9 cellular contexts compared by ENCODE assay signal in genomic region chr15:100601628-100602063, GRCh38. TPM values are rescaled to one million over a fixed set of nuclear protein-coding genes. Genes with fewer than 3 reads are reported as not detected.
A peak's percentile ranks its signal among the peaks of the same experiment; 100 is the strongest.
DNase-seq lines count a peak whose midpoint lies in the region; ATAC-seq and TF ChIP-seq lines count a peak whose summit lies in the region.
"Had no signal": no experiment of that assay in that cellular context is flagged by ENCODE, and none has a peak within 500 bp of the region (broad histone marks: within the 10 kb centered on the region; RNA-seq: fewer than 3 reads in every experiment).

No MANE protein-coding gene starts in this region.

- peak; percentile 18 for ATAC-seq in GM18505 (IDR thresholded peaks at IDR 0.05; ENCODE audit: unreplicated experiment)
- ATAC-seq in HG02884 (IDR thresholded peaks at IDR 0.05; ENCODE audit: unreplicated experiment), result peak; percentile 6
- peak; percentile 2 for ATAC-seq in activated T-helper 17 cell treated with anti-CD3 and anti-CD28 coated beads, Interleukin-2, amount 50 U/mL, for 72 hours (replicated peaks)
- peak in 3 of 4 donors; percentile 19 to 28 (median 26) for ATAC-seq in right lobe of liver

- H3K27me3 Mint-ChIP-seq in activated T-helper 17 cell treated with anti-CD3 and anti-CD28 coated beads, Interleukin-2, amount 50 U/mL, for 72 hours, result no peaks in the 10 kb centered on the region
- H3K27me3 Mint-ChIP-seq in activated T-helper 1 cell treated with anti-CD3 and anti-CD28 coated beads, Interleukin-12 subunit alpha, Interleukin-12 subunit beta, Interleukin-2, Interleukin-4 antibody, amounts not matched to agents 30 ng/mL and 10 ng/mL and 1 ng/mL, durations not matched to agents 14 hours and 24 hours and 36 hours (ENCODE audit: insufficient read depth), result peaks cover 3% of the 10 kb centered on the region

- H3K9me3 Mint-ChIP-seq in activated T-helper 17 cell treated with anti-CD3 and anti-CD28 coated beads, Interleukin-2, amount 50 U/mL, for 72 hours, result no peaks in the 10 kb centered on the region
- H3K9me3 Mint-ChIP-seq in activated T-helper 1 cell treated with anti-CD3 and anti-CD28 coated beads, Interleukin-12 subunit alpha, Interleukin-12 subunit beta, Interleukin-2, Interleukin-4 antibody, amounts not matched to agents 30 ng/mL and 10 ng/mL and 1 ng/mL, durations not matched to agents 14 hours and 24 hours and 36 hours, result no peaks in the 10 kb centered on the region
- H3K9me3 Mint-ChIP-seq: T-helper 1 cell treated with Interleukin-12 subunit alpha and Interleukin-12 subunit beta and Interleukin-4 antibody, amounts not matched to agents 30 μg/mL and 1 μg/mL, for 36 hours had no signal

- TF ChIP-seq POLR2A in GM18505 (IDR thresholded peaks at IDR 0.05; ENCODE audit: borderline replicate concordance, extremely low read depth, insufficient read depth, insufficient read length), result no peak
- no peak for TF ChIP-seq POLR2A in right lobe of liver (IDR thresholded peaks at IDR 0.05)

- peaks cover 0 to 18% (median 3%) of the 10 kb centered on the region in 4 donors for H3K36me3 ChIP-seq in right lobe of liver

- H3K4me3 ChIP-seq in right lobe of liver, result peak overlapping the region; percentile 96

- DNase-seq in right lobe of liver, result no peak
- no peak for DNase-seq in activated T-helper 1 cell treated with anti-CD3 and anti-CD28 coated beads, Interleukin-12 subunit alpha, Interleukin-12 subunit beta, Interleukin-2, Interleukin-4 antibody, amounts not matched to agents 30 ng/mL and 10 ng/mL and 1 ng/mL, durations not matched to agents 14 hours and 24 hours and 36 hours (ENCODE audit: low spot score)
- DNase-seq in GM20000 (ENCODE audit: low spot score), result no peak
- no peak for DNase-seq in GDM1 (lab: John Stamatoyannopoulos, UW)
- DNase-seq in NCI-H1417 treated with DMSO at 0.1 percent for 48 hours (lab: John Stamatoyannopoulos, UW), result no peak

- H3K4me3 Mint-ChIP-seq in activated T-helper 17 cell treated with anti-CD3 and anti-CD28 coated beads, Interleukin-2, amount 50 U/mL, for 72 hours, result no peak overlapping the region
- no peak overlapping the region for H3K4me3 Mint-ChIP-seq in activated T-helper 1 cell treated with anti-CD3 and anti-CD28 coated beads, Interleukin-12 subunit alpha, Interleukin-12 subunit beta, Interleukin-2, Interleukin-4 antibody, amounts not matched to agents 30 ng/mL and 10 ng/mL and 1 ng/mL, durations not matched to agents 14 hours and 24 hours and 36 hours
- H3K4me3 Mint-ChIP-seq: T-helper 1 cell treated with Interleukin-12 subunit alpha and Interleukin-12 subunit beta and Interleukin-4 antibody, amounts not matched to agents 30 μg/mL and 1 μg/mL, for 36 hours had no signal

- no peaks in the 10 kb centered on the region for H3K27me3 ChIP-seq in right lobe of liver

- WGBS in right lobe of liver (ENCODE audit: insufficient coverage, low coverage, low lambda C conversion rate, missing lambda C conversion rate), result under 1% methylated on average over 21 of the region's 21 CpGs

- H3K36me3 Mint-ChIP-seq in activated T-helper 17 cell treated with anti-CD3 and anti-CD28 coated beads, Interleukin-2, amount 50 U/mL, for 72 hours (ENCODE audit: low read depth), result peaks cover 66% of the 10 kb centered on the region
- H3K36me3 Mint-ChIP-seq in activated T-helper 1 cell treated with anti-CD3 and anti-CD28 coated beads, Interleukin-12 subunit alpha, Interleukin-12 subunit beta, Interleukin-2, Interleukin-4 antibody, amounts not matched to agents 30 ng/mL and 10 ng/mL and 1 ng/mL, durations not matched to agents 14 hours and 24 hours and 36 hours (ENCODE audit: low read depth), result peaks cover 25% of the 10 kb centered on the region

- H3K9me3 ChIP-seq in right lobe of liver, result no peaks in the 10 kb centered on the region

- no peak overlapping the region for H3K27ac Mint-ChIP-seq in activated T-helper 17 cell treated with anti-CD3 and anti-CD28 coated beads, Interleukin-2, amount 50 U/mL, for 72 hours
- H3K27ac Mint-ChIP-seq in activated T-helper 1 cell treated with anti-CD3 and anti-CD28 coated beads, Interleukin-12 subunit alpha, Interleukin-12 subunit beta, Interleukin-2, Interleukin-4 antibody, amounts not matched to agents 30 ng/mL and 10 ng/mL and 1 ng/mL, durations not matched to agents 14 hours and 24 hours and 36 hours, result no peak overlapping the region
- H3K27ac Mint-ChIP-seq: T-helper 1 cell treated with Interleukin-12 subunit alpha and Interleukin-12 subunit beta and Interleukin-4 antibody, amounts not matched to agents 30 μg/mL and 1 μg/mL, for 36 hours had no signal

- TF ChIP-seq CTCF in right lobe of liver (IDR thresholded peaks at IDR 0.05), result no peak
- no peak for TF ChIP-seq CTCF in GM20000 (IDR thresholded peaks at IDR 0.05; ENCODE audit: extremely low read depth, missing control alignments)

- intact Hi-C loops in right lobe of liver (cut with DNase I), result no loop called here
- intact Hi-C loops in activated T-helper 1 cell treated with anti-CD3 and anti-CD28 coated beads, Interleukin-12 subunit alpha, Interleukin-12 subunit beta, Interleukin-2, Interleukin-4 antibody, amounts not matched to agents 30 ng/mL and 10 ng/mL and 1 ng/mL, durations not matched to agents 14 hours and 24 hours and 36 hours (cut with micrococcal nuclease), result loop anchor here (1.0 to 10.0 kb wide), 13 partner anchors 251 to 1351 kb away; partner anchors contain the start of genes LRRC28, LYSMD4, MEF2A and SELENOS

- peaks cover 41% of the 10 kb centered on the region for H3K4me1 Mint-ChIP-seq in activated T-helper 17 cell treated with anti-CD3 and anti-CD28 coated beads, Interleukin-2, amount 50 U/mL, for 72 hours
- H3K4me1 Mint-ChIP-seq in activated T-helper 1 cell treated with anti-CD3 and anti-CD28 coated beads, Interleukin-12 subunit alpha, Interleukin-12 subunit beta, Interleukin-2, Interleukin-4 antibody, amounts not matched to agents 30 ng/mL and 10 ng/mL and 1 ng/mL, durations not matched to agents 14 hours and 24 hours and 36 hours (ENCODE audit: low read depth), result peaks cover 53% of the 10 kb centered on the region

- peaks cover 0 to 24% (median 0%) of the 10 kb centered on the region in 4 donors for H3K4me1 ChIP-seq in right lobe of liver

- H3K27ac ChIP-seq in right lobe of liver, result peak overlapping the region; percentile 68 to 88 (median 79)

RNA-seq across cellular contexts. Expression of gene LINS1, which starts 0.3 kb away (rescaled TPM):
- 10 to 100 TPM; 33.0 to 45.0 TPM for total RNA-seq in activated T-helper 17 cell treated with anti-CD3 and anti-CD28 coated beads, Interleukin-2, amount 50 U/mL, for 72 hours
- total RNA-seq in right lobe of liver, result 1 to 10 TPM; 4.5 to 8.6 (median 5.1) TPM
- total RNA-seq in activated T-helper 1 cell treated with anti-CD3 and anti-CD28 coated beads, Interleukin-12 subunit alpha, Interleukin-12 subunit beta, Interleukin-2, Interleukin-4 antibody, amounts not matched to agents 30 ng/mL and 10 ng/mL and 1 ng/mL, durations not matched to agents 14 hours and 24 hours and 36 hours, result 64.1 and 70.5 TPM in 2 replicates

RNA-seq across cellular contexts. Expression of gene ASB7, which starts 0.7 kb away (rescaled TPM):
- 10 to 100 TPM; 16.4 to 30.3 TPM for total RNA-seq in activated T-helper 17 cell treated with anti-CD3 and anti-CD28 coated beads, Interleukin-2, amount 50 U/mL, for 72 hours
- 1 to 10 TPM; 5.4 to 7.9 (median 7.2) TPM for total RNA-seq in right lobe of liver
- 18.3 and 18.7 TPM in 2 replicates for total RNA-seq in activated T-helper 1 cell treated with anti-CD3 and anti-CD28 coated beads, Interleukin-12 subunit alpha, Interleukin-12 subunit beta, Interleukin-2, Interleukin-4 antibody, amounts not matched to agents 30 ng/mL and 10 ng/mL and 1 ng/mL, durations not matched to agents 14 hours and 24 hours and 36 hours
